In the genomic region with DNA sequence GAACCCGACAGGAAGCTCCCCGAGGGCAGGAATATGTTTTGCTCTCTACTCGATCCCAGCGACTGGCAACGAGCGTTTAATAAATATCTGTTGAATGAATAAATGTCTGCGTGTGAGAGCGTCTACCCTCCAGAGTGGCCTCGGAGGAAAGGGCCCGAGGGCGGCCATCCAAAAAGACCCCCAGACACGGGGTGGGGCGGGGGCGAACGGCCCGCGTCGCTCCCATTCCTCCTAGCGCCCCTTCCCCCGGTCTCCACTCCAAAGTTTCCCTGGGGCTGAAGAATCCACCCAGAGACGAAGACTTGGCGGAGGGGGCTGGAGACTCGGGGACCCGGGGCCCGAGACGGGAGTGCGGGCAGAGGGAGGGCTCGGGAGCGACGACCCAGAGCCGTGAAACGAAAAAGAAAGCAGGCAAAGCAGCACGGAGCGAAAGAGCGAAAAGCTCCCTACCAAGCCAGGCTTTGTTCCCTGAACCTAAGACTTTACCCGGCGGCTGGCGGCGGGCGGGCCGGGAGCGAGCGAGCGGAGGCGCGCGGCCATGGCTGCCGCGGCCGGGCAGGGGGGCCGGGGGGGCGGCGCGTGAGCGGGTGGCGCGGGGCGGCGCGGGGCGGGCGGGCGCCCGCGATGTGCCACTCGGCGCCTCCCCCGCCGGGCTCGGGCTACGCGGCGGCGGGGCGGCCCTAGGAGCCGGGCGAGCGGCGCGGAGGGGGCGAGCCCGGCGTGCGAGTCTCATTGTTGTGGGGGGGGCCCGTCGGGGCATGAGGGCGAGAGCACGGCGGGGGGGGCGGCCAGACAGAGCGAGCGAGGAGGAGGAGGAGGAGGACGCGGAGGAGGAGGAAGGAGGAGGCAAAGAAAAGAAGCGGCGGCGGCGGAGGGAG, we compare ENCODE assay signal across 8 cellular contexts. TPM values are rescaled to one million over a fixed set of nuclear protein-coding genes. Genes with fewer than 3 reads are reported as not detected.
A peak's percentile ranks its signal among the peaks of the same experiment; 100 is the strongest.
DNase-seq lines count a peak whose midpoint lies in the region; ATAC-seq and TF ChIP-seq lines count a peak whose summit lies in the region.

A gene (plus strand): TSS at position 629 of the 878 bp plus-strand sequence. CDS start 360 bp downstream, outside the sequence.

- no peaks in the 10 kb centered on the region for H3K9me3 Mint-ChIP-seq in naive thymus-derived CD8-positive, alpha-beta T cell
- H3K9me3 Mint-ChIP-seq in stimulated activated naive CD8-positive, alpha-beta T cell treated with anti-CD3 and anti-CD28 coated beads, Interleukin-15, amount 100 ng/mL, for 72 hours, result peaks cover 0 to 6% of the 10 kb centered on the region in 2 donors

- POLR2A ChIA-PET in naive thymus-derived CD8-positive, alpha-beta T cell (lab: Charles Lee), result interaction anchor here (0.6 to 22.8 kb wide), 18 partner anchors 10 to 756 kb away, joined by 3 to 395 read pairs (median 6); a partner anchor contains a TSS

- H3K4me3 ChIP-seq in fibroblast of the aortic adventitia (ENCODE audit: low read depth, low read length), result peak within 1 kb of the TSS; percentile 79

- H3K27ac Mint-ChIP-seq in naive thymus-derived CD8-positive, alpha-beta T cell, result peak within 1 kb of the TSS; percentile 93 to 99 (median 97)
- peak within 1 kb of the TSS; percentile 99 to 100 for H3K27ac Mint-ChIP-seq in stimulated activated naive CD8-positive, alpha-beta T cell treated with anti-CD3 and anti-CD28 coated beads, Interleukin-15, amount 100 ng/mL, for 72 hours

- peak; percentile 46 to 55 for ATAC-seq in naive thymus-derived CD8-positive, alpha-beta T cell
- peak; percentile 1 for ATAC-seq in stimulated activated naive CD8-positive, alpha-beta T cell treated with anti-CD3 and anti-CD28 coated beads, Interleukin-15, amount 100 ng/mL, for 72 hours
- ATAC-seq in HG02678 (IDR thresholded peaks at IDR 0.05; ENCODE audit: unreplicated experiment), result no peak

- DNase-seq in DMS153 treated with DMSO at 0.1 percent for 48 hours (lab: John Stamatoyannopoulos, UW; ENCODE audit: unreplicated experiment) (peak; percentile 54), Kasumi-1 (lab: John Stamatoyannopoulos, UW) (peak; percentile 55), SHP77 treated with DMSO at 0.1 percent for 48 hours (lab: John Stamatoyannopoulos, UW) (peak; percentile 17), activated gamma-delta T cell (lab: John Stamatoyannopoulos, UW) (peak; percentile 77), fibroblast of the aortic adventitia (ENCODE audit: low read depth) (peak; percentile 76)
- peak; percentile 74 to 90 (median 80) for DNase-seq in naive thymus-derived CD8-positive, alpha-beta T cell
- peak; percentile 72 to 76 for DNase-seq in stimulated activated naive CD8-positive, alpha-beta T cell treated with anti-CD3 and anti-CD28 coated beads, Interleukin-15, amount 100 ng/mL, for 72 hours

- TF ChIP-seq CTCF in fibroblast of the aortic adventitia (IDR thresholded peaks at IDR 0.05; ENCODE audit: insufficient read depth, low read length), result no peak

- peak within 1 kb of the TSS; percentile 92 to 99 (median 98) for H3K4me3 Mint-ChIP-seq in naive thymus-derived CD8-positive, alpha-beta T cell
- H3K4me3 Mint-ChIP-seq in stimulated activated naive CD8-positive, alpha-beta T cell treated with anti-CD3 and anti-CD28 coated beads, Interleukin-15, amount 100 ng/mL, for 72 hours, result peak within 1 kb of the TSS; percentile 98 to 99

- no peaks in the 10 kb centered on the region for H3K27me3 Mint-ChIP-seq in naive thymus-derived CD8-positive, alpha-beta T cell
- H3K27me3 Mint-ChIP-seq in stimulated activated naive CD8-positive, alpha-beta T cell treated with anti-CD3 and anti-CD28 coated beads, Interleukin-15, amount 100 ng/mL, for 72 hours, result no peaks in the 10 kb centered on the region

- H3K4me1 Mint-ChIP-seq in naive thymus-derived CD8-positive, alpha-beta T cell, result peaks cover 37 to 62% (median 55%) of the 10 kb centered on the region in 4 donors
- peaks cover 52% of the 10 kb centered on the region for H3K4me1 Mint-ChIP-seq in stimulated activated naive CD8-positive, alpha-beta T cell treated with anti-CD3 and anti-CD28 coated beads, Interleukin-15, amount 100 ng/mL, for 72 hours

- H3K36me3 Mint-ChIP-seq in naive thymus-derived CD8-positive, alpha-beta T cell, result peaks cover 0 to 24% (median under 1%) of the 10 kb centered on the region in 3 donors

RNA-seq across cellular contexts. Expression of the gene that starts here (rescaled TPM):
- total RNA-seq in fibroblast of the aortic adventitia (ENCODE audit: low replicate concordance), result 19.1 and 38.7 TPM in 2 replicates
- 100 to 1,000 TPM; 481 to 489 TPM for total RNA-seq in naive thymus-derived CD8-positive, alpha-beta T cell
- 10 to 100 TPM in 1 of 3 donors, 1 to 10 TPM in 2; 5.5 to 11.9 (median 8.3) TPM for polyA plus RNA-seq in naive thymus-derived CD8-positive, alpha-beta T cell

Comparison
In these comparisons a context has a peak if more than half of its experiments do, and no peak if none do; other contexts are left out.
1. RNA of the gene that starts here (total RNA-seq): 481 to 489 TPM in naive thymus-derived CD8-positive, alpha-beta T cell; 19.1 to 38.7 TPM in fibroblast of the aortic adventitia; every median in the first group is over 10 times any median in the second.
2. DNase-seq: peak in every context shown above with its lines; median percentile 80 in naive thymus-derived CD8-positive, alpha-beta T cell; 77 in activated gamma-delta T cell; 76 in fibroblast of the aortic adventitia; 74 in stimulated activated naive CD8-positive, alpha-beta T cell treated with anti-CD3 and anti-CD28 coated beads, Interleukin-15, amount 100 ng/mL, for 72 hours; 55 in Kasumi-1; 54 in DMS153 treated with DMSO at 0.1 percent for 48 hours; 17 in SHP77 treated with DMSO at 0.1 percent for 48 hours.